Comparison of ENCODE assay signal across 8 cellular contexts in genomic region chr2:148813603-148814065, GRCh38.
A peak's percentile ranks its signal among the peaks of the same experiment; 100 is the strongest.
DNase-seq lines count a peak whose midpoint lies in the region; ATAC-seq and TF ChIP-seq lines count a peak whose summit lies in the region.

No MANE protein-coding gene starts in this region.

- no peaks in the 10 kb centered on the region for H3K4me1 ChIP-seq in CD8-positive, alpha-beta T cell (ENCODE audit: insufficient read depth, low read length)
- H3K4me1 ChIP-seq in left ventricle myocardium inferior = peaks cover 34% of the 10 kb centered on the region

- TF ChIP-seq CTCF in CD8-positive, alpha-beta T cell (IDR thresholded peaks at IDR 0.05) = no peak
- TF ChIP-seq CTCF in left ventricle myocardium inferior (IDR thresholded peaks at IDR 0.05; ENCODE audit: borderline replicate concordance) = no peak

- H3K36me3 ChIP-seq in CD8-positive, alpha-beta T cell (ENCODE audit: insufficient read depth, low read length) = no peaks in the 10 kb centered on the region
- no peaks in the 10 kb centered on the region for H3K36me3 ChIP-seq in left ventricle myocardium inferior

- POLR2A ChIA-PET in CD8-positive, alpha-beta T cell (lab: Charles Lee) = no interaction called here

- ATAC-seq in CD8-positive, alpha-beta T cell = peak; percentile 97
- ATAC-seq in GM21381 (IDR thresholded peaks at IDR 0.05; ENCODE audit: unreplicated experiment) = peak; percentile 100

- peak; percentile 21 to 71 (median 47) for DNase-seq in CD8-positive, alpha-beta T cell
- DNase-seq in HT1080 (ENCODE audit: low read depth) (peak; percentile 15), left ventricle myocardium inferior (no peak), NCI-H2227 treated with DMSO at 0.1 percent for 48 hours (lab: John Stamatoyannopoulos, UW) (no peak), AG20443 (ENCODE audit: low spot score) (no peak)
- peak; percentile 81 to 85 for DNase-seq in activated T-cell treated with anti-CD3 and anti-CD28 coated beads, Interleukin-2, amount 50 U/mL, for 48 hours
- DNase-seq in stimulated activated CD4-positive, alpha-beta T cell treated with anti-CD3 and anti-CD28 coated beads, Interleukin-15, amount 100 ng/mL, for 24 hours = peak; percentile 80

- H3K27ac Mint-ChIP-seq in CD8-positive, alpha-beta T cell = no peak overlapping the region

- CTCF ChIA-PET in CD8-positive, alpha-beta T cell (lab: Charles Lee) = no interaction called here

- peaks cover 18% of the 10 kb centered on the region for H3K27me3 Mint-ChIP-seq in CD8-positive, alpha-beta T cell (ENCODE audit: low read depth)

- no peaks in the 10 kb centered on the region for H3K9me3 Mint-ChIP-seq in CD8-positive, alpha-beta T cell

- no peak overlapping the region for H3K4me3 Mint-ChIP-seq in CD8-positive, alpha-beta T cell

- no peaks in the 10 kb centered on the region for H3K9me3 ChIP-seq in CD8-positive, alpha-beta T cell (ENCODE audit: low read length)
- H3K9me3 ChIP-seq in left ventricle myocardium inferior (replicated peaks) = no peaks in the 10 kb centered on the region

- intact Hi-C loops in CD8-positive, alpha-beta T cell (cut with DNase I, micrococcal nuclease) = no loop called here
- intact Hi-C loops in left ventricle myocardium inferior (cut with micrococcal nuclease) = no loop called here

- no peaks in the 10 kb centered on the region for H3K36me3 Mint-ChIP-seq in CD8-positive, alpha-beta T cell

- H3K27me3 ChIP-seq in CD8-positive, alpha-beta T cell (ENCODE audit: insufficient read depth, low read length) = no peaks in the 10 kb centered on the region
- H3K27me3 ChIP-seq in left ventricle myocardium inferior (ENCODE audit: low read depth) = no peaks in the 10 kb centered on the region

- peaks cover 12% of the 10 kb centered on the region for H3K4me1 Mint-ChIP-seq in CD8-positive, alpha-beta T cell (ENCODE audit: low read depth)

- H3K4me3 ChIP-seq in CD8-positive, alpha-beta T cell (ENCODE audit: low read depth, low read length) = no peak overlapping the region
- H3K4me3 ChIP-seq in left ventricle myocardium inferior = no peak overlapping the region

- H3K27ac ChIP-seq in CD8-positive, alpha-beta T cell (ENCODE audit: low read depth, low read length) = no peak overlapping the region
- no peak overlapping the region for H3K27ac ChIP-seq in left ventricle myocardium inferior (replicated peaks)

Comparison
In these comparisons a context has a peak if more than half of its experiments do, and no peak if none do; other contexts are left out.
1. DNase-seq: peak in CD8-positive, alpha-beta T cell (7 of 7), HT1080 (single experiment), activated T-cell treated with anti-CD3 and anti-CD28 coated beads, Interleukin-2, amount 50 U/mL, for 48 hours (2 of 2) and stimulated activated CD4-positive, alpha-beta T cell treated with anti-CD3 and anti-CD28 coated beads, Interleukin-15, amount 100 ng/mL, for 24 hours (single experiment); none in left ventricle myocardium inferior (single experiment), NCI-H2227 treated with DMSO at 0.1 percent for 48 hours (single experiment) and AG20443 (single experiment).